In the genomic region with DNA sequence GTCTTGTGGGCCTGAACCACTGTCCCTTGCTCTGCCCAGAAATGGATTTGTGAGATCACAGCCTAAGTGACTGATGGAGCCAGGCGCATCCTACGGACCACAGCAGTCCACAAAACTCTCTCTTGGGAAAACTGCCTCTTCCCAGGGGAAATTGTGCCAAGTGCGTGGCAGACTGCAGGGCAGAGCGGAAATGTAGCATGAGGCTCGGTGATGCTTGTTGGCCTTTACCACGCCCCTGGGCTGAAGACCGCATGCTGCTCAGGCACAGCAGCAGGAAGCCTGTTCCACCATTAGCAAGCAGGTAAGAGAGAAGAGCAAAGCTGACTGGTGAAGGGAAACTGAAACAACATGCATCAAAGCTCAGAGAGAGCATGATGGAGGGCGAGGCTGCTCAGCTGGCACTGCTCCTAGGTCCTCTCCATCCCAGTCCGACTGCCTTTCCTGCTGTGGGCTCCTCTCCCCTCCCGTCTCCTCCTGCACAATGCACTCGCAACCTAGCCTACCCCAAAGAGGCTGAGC, we compare ENCODE assay signal across 10 cellular contexts. TPM values are rescaled to one million over a fixed set of nuclear protein-coding genes. Genes with fewer than 3 reads are reported as not detected.
DNase-seq lines count a peak whose midpoint lies in the region; ATAC-seq, FAIRE-seq and TF ChIP-seq lines count a peak whose summit lies in the region.
"Had no signal": no experiment of that assay in that cellular context is flagged by ENCODE, and none has a peak within 500 bp of the region (broad histone marks: within the 10 kb centered on the region; RNA-seq: fewer than 3 reads in every experiment).

No MANE protein-coding gene starts in this region.

- no peaks in the 10 kb centered on the region for H4K20me1 ChIP-seq in OCI-LY1 (ENCODE audit: insufficient read depth, low read length)

- no peaks in the 10 kb centered on the region for H3K9me3 Mint-ChIP-seq in stimulated activated naive B cell treated with anti-CD40 and anti-IgM and Interleukin-4, amounts not matched to agents 10 μg/mL and 1 μg/mL and 100 μg/mL, for 72 hours

- H3K4me3 ChIP-seq in OCI-LY1 (ENCODE audit: low read depth, low read length, poor library complexity, severe bottlenecking): peak overlapping the region; percentile 43
- H3K4me3 ChIP-seq in mucosa of descending colon: no peak overlapping the region
- H3K4me3 ChIP-seq: cardiac muscle cell had no signal

- H3K36me3 ChIP-seq in OCI-LY1 (ENCODE audit: insufficient read depth, low read length): no peaks in the 10 kb centered on the region; the same call in 1 of the 2 replicates
- H3K36me3 ChIP-seq in mucosa of descending colon (ENCODE audit: low read depth): no peaks in the 10 kb centered on the region

- no peaks in the 10 kb centered on the region for H3K79me2 ChIP-seq in OCI-LY1 (ENCODE audit: insufficient read depth, low read length)

- no peaks in the 10 kb centered on the region for H3K27me3 Mint-ChIP-seq in stimulated activated naive B cell treated with anti-CD40 and anti-IgM and Interleukin-4, amounts not matched to agents 10 μg/mL and 1 μg/mL and 100 μg/mL, for 72 hours

- no peak for TF ChIP-seq CTCF in OCI-LY1 (IDR thresholded peaks at IDR 0.05; ENCODE audit: low read length)
- TF ChIP-seq CTCF in mucosa of descending colon (IDR thresholded peaks at IDR 0.05): no peak
- no peak for TF ChIP-seq CTCF in foreskin keratinocyte (conservative IDR thresholded peaks at IDR 0.05)

- no peaks in the 10 kb centered on the region for H3K9me2 ChIP-seq in OCI-LY1 (ENCODE audit: low read depth, low read length)

- H3K4me3 Mint-ChIP-seq in stimulated activated naive B cell treated with anti-CD40 and anti-IgM and Interleukin-4, amounts not matched to agents 10 μg/mL and 1 μg/mL and 100 μg/mL, for 72 hours: peak overlapping the region; percentile 30 to 58

- DNase-seq in activated T-cell treated with anti-CD3 and anti-CD28 coated beads for 24 hours (ENCODE audit: low read depth): peak; percentile 43
- DNase-seq in mucosa of descending colon: peak in 1 of 3 donors; percentile 71
- DNase-seq in stimulated activated naive B cell treated with anti-CD40 and anti-IgM and Interleukin-4, amounts not matched to agents 10 μg/mL and 1 μg/mL and 100 μg/mL, for 72 hours: peak; percentile 17
- no peak for DNase-seq in HPDE6-E6E7 (ENCODE audit: extremely low spot score)
- DNase-seq in foreskin keratinocyte: no peak
- DNase-seq in urothelium cell line (ENCODE audit: low spot score): no peak

- peaks cover 33 to 50% of the 10 kb centered on the region in 2 donors for H3K4me1 Mint-ChIP-seq in stimulated activated naive B cell treated with anti-CD40 and anti-IgM and Interleukin-4, amounts not matched to agents 10 μg/mL and 1 μg/mL and 100 μg/mL, for 72 hours

- peaks cover 12 to 31% of the 10 kb centered on the region in 2 donors for H3K36me3 Mint-ChIP-seq in stimulated activated naive B cell treated with anti-CD40 and anti-IgM and Interleukin-4, amounts not matched to agents 10 μg/mL and 1 μg/mL and 100 μg/mL, for 72 hours

- H3K27ac Mint-ChIP-seq in stimulated activated naive B cell treated with anti-CD40 and anti-IgM and Interleukin-4, amounts not matched to agents 10 μg/mL and 1 μg/mL and 100 μg/mL, for 72 hours: peak overlapping the region; percentile 90

- peak overlapping the region; percentile 51 for H3K9ac ChIP-seq in OCI-LY1 (ENCODE audit: low read length)

- H3K27me3 ChIP-seq in OCI-LY1 (ENCODE audit: insufficient read depth, low read length): no peaks in the 10 kb centered on the region
- H3K27me3 ChIP-seq in foreskin keratinocyte: no peaks in the 10 kb centered on the region
- H3K27me3 ChIP-seq: cardiac muscle cell had no signal

- no peaks in the 10 kb centered on the region for H3K9me3 ChIP-seq in OCI-LY1 (ENCODE audit: low read length)
- H3K9me3 ChIP-seq in mucosa of descending colon: no peaks in the 10 kb centered on the region

- H3K27ac ChIP-seq in OCI-LY1 (ENCODE audit: low read depth, low read length, poor library complexity, severe bottlenecking) (peak overlapping the region; percentile 94), foreskin keratinocyte (no peak overlapping the region)
- H3K27ac ChIP-seq: cardiac muscle cell had no signal

- ATAC-seq in mucosa of descending colon (peak; percentile 80), foreskin keratinocyte (no peak), HG03457 (IDR thresholded peaks at IDR 0.05; ENCODE audit: unreplicated experiment) (no peak)
- ATAC-seq in stimulated activated naive B cell treated with anti-CD40 and anti-IgM and Interleukin-4, amounts not matched to agents 10 μg/mL and 1 μg/mL and 100 μg/mL, for 72 hours (replicated peaks): peak; percentile 77 to 79

- no peak for FAIRE-seq in urothelium cell line (lab: Jason Lieb, UNC)
- FAIRE-seq: H54 had no signal

- H2AFZ ChIP-seq in OCI-LY1 (ENCODE audit: low read length): no peak overlapping the region

- peak overlapping the region; percentile 63 for H3K4me2 ChIP-seq in OCI-LY1 (ENCODE audit: low read length)

- H3F3A ChIP-seq in OCI-LY1 (ENCODE audit: insufficient read depth, low read length): no peaks in the 10 kb centered on the region

- intact Hi-C loops in mucosa of descending colon (cut with DNase I, micrococcal nuclease): no loop called here

- peaks cover 24% of the 10 kb centered on the region for H3K4me1 ChIP-seq in OCI-LY1 (ENCODE audit: insufficient read depth, low read length, severe bottlenecking)
- H3K4me1 ChIP-seq in mucosa of descending colon (ENCODE audit: low read depth): no peaks in the 10 kb centered on the region
- H3K4me1 ChIP-seq in foreskin keratinocyte: no peaks in the 10 kb centered on the region

RNA-seq across cellular contexts. Expression of a gene that starts 26.5 kb away (rescaled TPM):
- total RNA-seq in mucosa of descending colon (1 to 10 TPM; 1.2 to 8.7 (median 3.0) TPM), foreskin keratinocyte (0.14 and 0.24 TPM in 2 replicates)
- 0.17 and 0.25 TPM in 2 replicates for polyA plus RNA-seq in foreskin keratinocyte

RNA-seq across cellular contexts. Expression of a gene that starts 31.4 kb away (rescaled TPM):
- total RNA-seq in mucosa of descending colon (10 to 100 TPM in 2 of 3 donors, 1 to 10 TPM in 1; 9.5 to 24.1 (median 14.7) TPM), foreskin keratinocyte (12.4 and 14.3 TPM in 2 replicates)
- polyA plus RNA-seq in foreskin keratinocyte: 10.7 and 12.5 TPM in 2 replicates

RNA-seq across cellular contexts. Expression of a gene that starts 43.3 kb away (rescaled TPM):
- total RNA-seq in mucosa of descending colon (100 to 1,000 TPM in 2 of 3 donors, 10 to 100 TPM in 1; 99.9 to 125 (median 114) TPM), foreskin keratinocyte (49.3 and 61.4 TPM in 2 replicates)
- 60.0 and 71.4 TPM in 2 replicates for polyA plus RNA-seq in foreskin keratinocyte

Comparison
In these comparisons a context has a peak if more than half of its experiments do, and no peak if none do; other contexts are left out.
1. DNase-seq: peak in activated T-cell treated with anti-CD3 and anti-CD28 coated beads for 24 hours (single experiment) and stimulated activated naive B cell treated with anti-CD40 and anti-IgM and Interleukin-4, amounts not matched to agents 10 μg/mL and 1 μg/mL and 100 μg/mL, for 72 hours (single experiment); none in HPDE6-E6E7 (single experiment), foreskin keratinocyte (0 of 2) and urothelium cell line (single experiment).
2. ATAC-seq: peak in mucosa of descending colon (single experiment) and stimulated activated naive B cell treated with anti-CD40 and anti-IgM and Interleukin-4, amounts not matched to agents 10 μg/mL and 1 μg/mL and 100 μg/mL, for 72 hours (2 of 2); none in foreskin keratinocyte (single experiment) and HG03457 (single experiment).